Comparison of ENCODE assay signal across 1 cellular context in the genomic region with DNA sequence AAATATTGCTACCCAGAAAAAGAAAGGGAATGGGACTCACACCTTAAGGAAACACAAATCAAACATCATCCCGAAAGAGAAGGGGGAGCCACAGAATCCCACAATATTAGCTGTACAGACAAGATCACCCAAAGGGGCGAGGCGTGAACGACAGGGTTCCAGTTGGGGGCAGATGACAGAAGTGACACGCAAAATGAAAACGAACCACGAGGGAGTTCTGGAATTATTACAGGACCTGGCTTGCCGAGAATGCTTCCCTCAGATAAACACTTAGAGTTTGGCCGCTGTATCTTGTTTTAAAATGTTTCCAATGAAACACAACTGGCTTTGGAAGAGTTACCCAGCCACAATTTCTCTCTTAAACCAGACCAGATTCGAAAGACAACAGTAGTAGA.
A peak's percentile ranks its signal among the peaks of the same experiment; 100 is the strongest.
TF ChIP-seq lines count a peak whose summit lies in the region.

No MANE protein-coding gene starts in this region.

TF ChIP-seq in K562, 482 proteins besides CTCF, POLR2A, EP300 and RAD21:
- no peak for TF ChIP-seq TFAM (CRISPR knock-in tag; conservative IDR thresholded peaks at IDR 0.05)
- TF ChIP-seq RNF2 (IDR thresholded peaks at IDR 0.05): peak; percentile 28; the same call in 1 of the 2 replicates
- TF ChIP-seq BMI1 (IDR thresholded peaks at IDR 0.05; ENCODE audit: low read length): peak; percentile 32; the same call in 1 of the 2 replicates
